ENCODE assay signal across 8 cellular contexts in genomic region chr1:100047235-100047713, GRCh38.
DNase-seq lines count a peak whose midpoint lies in the region; ATAC-seq and TF ChIP-seq lines count a peak whose summit lies in the region.
"Not testable (repeated sequence)": the region's sequence is repeated elsewhere in the genome, so short reads cannot be mapped to it uniquely, and the experiment has no call there.

No MANE protein-coding gene starts in this region.

- not testable (repeated sequence) for H3K4me3 ChIP-seq in CD8-positive, alpha-beta T cell (ENCODE audit: low read depth, low read length); HUES48 (ENCODE audit: low read depth, low read length)
- peak overlapping the region; percentile 68 for H3K4me3 ChIP-seq in OCI-LY3 (ENCODE audit: low read length)

- POLR2A ChIA-PET in CD8-positive, alpha-beta T cell (lab: Charles Lee) = interaction anchor here (1.3 kb wide), 1 partner anchor 9 kb away, joined by 3 read pairs; a partner anchor contains a TSS
- POLR2A ChIA-PET in activated CD4-positive, alpha-beta T cell treated with anti-CD3 and anti-CD28 coated beads for 36 hours (lab: Charles Lee) = interaction anchor here (1.0 kb wide), 1 partner anchor 9 kb away, joined by 3 read pairs; a partner anchor contains a TSS
- POLR2A ChIA-PET in MCF 10A (lab: Yijun Ruan, JAX) = interaction anchor here (0.6 to 3.3 kb wide), 6 partner anchors 9 to 197 kb away, joined by 3 to 34 read pairs (median 6); partner anchors contain the start of gene SLC35A3

- BruUV-seq in MCF 10A (replicated peaks; lab: Mats Ljungman, UMichigan) = not testable (repeated sequence)

- not testable (repeated sequence) for ATAC-seq in CD8-positive, alpha-beta T cell; activated CD4-positive, alpha-beta T cell treated with anti-CD3 and anti-CD28 coated beads for 36 hours; activated T-helper 17 cell treated with anti-CD3 and anti-CD28 coated beads, Interleukin-2, amount 50 U/mL, for 72 hours (replicated peaks); memory B cell (ENCODE audit: low read depth)

- peaks cover 33% of the 10 kb centered on the region for H3K36me3 Mint-ChIP-seq in CD8-positive, alpha-beta T cell
- peaks cover 52% of the 10 kb centered on the region for H3K36me3 Mint-ChIP-seq in activated CD4-positive, alpha-beta T cell treated with anti-CD3 and anti-CD28 coated beads for 36 hours (ENCODE audit: low read depth)
- peaks cover 82% of the 10 kb centered on the region for H3K36me3 Mint-ChIP-seq in activated T-helper 17 cell treated with anti-CD3 and anti-CD28 coated beads, Interleukin-2, amount 50 U/mL, for 72 hours (ENCODE audit: low read depth)
- H3K36me3 Mint-ChIP-seq in MCF 10A (ENCODE audit: insufficient read depth, unreplicated experiment) (peaks cover 20% of the 10 kb centered on the region), memory B cell (peaks cover 12% of the 10 kb centered on the region)
- peaks cover 52% of the 10 kb centered on the region for H3K36me3 Mint-ChIP-seq in stimulated activated naive CD8-positive, alpha-beta T cell treated with anti-CD3 and anti-CD28 coated beads, Interleukin-15, Interleukin-2, amounts not matched to agents 100 ng/mL and 50 ng/mL, for 24 hours (ENCODE audit: low read depth)

- peak overlapping the region; percentile 69 for H3K27ac Mint-ChIP-seq in CD8-positive, alpha-beta T cell
- peak overlapping the region; percentile 91 for H3K27ac Mint-ChIP-seq in activated CD4-positive, alpha-beta T cell treated with anti-CD3 and anti-CD28 coated beads for 36 hours
- peak overlapping the region; percentile 86 for H3K27ac Mint-ChIP-seq in activated T-helper 17 cell treated with anti-CD3 and anti-CD28 coated beads, Interleukin-2, amount 50 U/mL, for 72 hours
- peak overlapping the region; percentile 65 for H3K27ac Mint-ChIP-seq in MCF 10A (ENCODE audit: low read depth, unreplicated experiment)
- H3K27ac Mint-ChIP-seq in memory B cell = peak overlapping the region; percentile 96
- H3K27ac Mint-ChIP-seq in stimulated activated naive CD8-positive, alpha-beta T cell treated with anti-CD3 and anti-CD28 coated beads, Interleukin-15, Interleukin-2, amounts not matched to agents 100 ng/mL and 50 ng/mL, for 24 hours = peak overlapping the region; percentile 94

- H3K36me3 ChIP-seq in CD8-positive, alpha-beta T cell (ENCODE audit: insufficient read depth, low read length); OCI-LY3 (replicated peaks; ENCODE audit: low read depth, low read length): not testable (repeated sequence)
- H3K36me3 ChIP-seq in HUES48 (ENCODE audit: control insufficient read depth, insufficient read depth, low read length) = peaks cover 14% of the 10 kb centered on the region

- H3K79me2 ChIP-seq in OCI-LY3 (ENCODE audit: low read length) = peaks cover 100% of the 10 kb centered on the region

- H3K27me3 ChIP-seq in CD8-positive, alpha-beta T cell (ENCODE audit: insufficient read depth, low read length); HUES48 (ENCODE audit: control insufficient read depth, insufficient read depth, low read length); OCI-LY3 (ENCODE audit: low read depth, low read length): not testable (repeated sequence)

- not testable (repeated sequence) for H3K27ac ChIP-seq in CD8-positive, alpha-beta T cell (ENCODE audit: low read depth, low read length)
- H3K27ac ChIP-seq in HUES48 (ENCODE audit: low read depth, low read length) (peak overlapping the region; percentile 12), OCI-LY3 (ENCODE audit: low read length) (peak overlapping the region; percentile 85)

- H4K20me1 ChIP-seq in OCI-LY3 (ENCODE audit: insufficient read depth, low read length) = peaks cover 44% of the 10 kb centered on the region

- peak overlapping the region; percentile 87 for H3K4me2 ChIP-seq in OCI-LY3 (ENCODE audit: low read length)

- H3K9me3 Mint-ChIP-seq in CD8-positive, alpha-beta T cell; activated CD4-positive, alpha-beta T cell treated with anti-CD3 and anti-CD28 coated beads for 36 hours (ENCODE audit: low read depth); activated T-helper 17 cell treated with anti-CD3 and anti-CD28 coated beads, Interleukin-2, amount 50 U/mL, for 72 hours; MCF 10A (ENCODE audit: unreplicated experiment); memory B cell; stimulated activated naive CD8-positive, alpha-beta T cell treated with anti-CD3 and anti-CD28 coated beads, Interleukin-15, Interleukin-2, amounts not matched to agents 100 ng/mL and 50 ng/mL, for 24 hours: not testable (repeated sequence)

- peaks cover 52% of the 10 kb centered on the region for H3K4me1 ChIP-seq in CD8-positive, alpha-beta T cell (ENCODE audit: insufficient read depth, low read length)
- H3K4me1 ChIP-seq in HUES48 (ENCODE audit: control insufficient read depth, insufficient read depth, low read length) (peaks cover 27% of the 10 kb centered on the region), OCI-LY3 (ENCODE audit: low read length) (peaks cover 54% of the 10 kb centered on the region)

- H3K9ac ChIP-seq in HUES48 (ENCODE audit: low read depth, low read length) = not testable (repeated sequence)
- peak overlapping the region; percentile 59 for H3K9ac ChIP-seq in OCI-LY3 (ENCODE audit: low read length)

- CTCF ChIA-PET in CD8-positive, alpha-beta T cell (lab: Charles Lee) = interaction anchor here (1.2 kb wide), 1 partner anchor 12 kb away, joined by 3 read pairs; no protein-coding TSS in a partner anchor
- CTCF ChIA-PET in activated CD4-positive, alpha-beta T cell treated with anti-CD3 and anti-CD28 coated beads for 36 hours (lab: Charles Lee); MCF 10A (lab: Yijun Ruan, JAX): not testable (repeated sequence)

- not testable (repeated sequence) for H3K9me3 ChIP-seq in CD8-positive, alpha-beta T cell (ENCODE audit: low read length); HUES48 (ENCODE audit: control insufficient read depth, insufficient read depth, low read length); OCI-LY3 (ENCODE audit: insufficient read depth, low read length)

- H2AFZ ChIP-seq in OCI-LY3 (ENCODE audit: low read depth, low read length) = not testable (repeated sequence)

- H3K27me3 Mint-ChIP-seq in CD8-positive, alpha-beta T cell (ENCODE audit: low read depth); activated CD4-positive, alpha-beta T cell treated with anti-CD3 and anti-CD28 coated beads for 36 hours; activated T-helper 17 cell treated with anti-CD3 and anti-CD28 coated beads, Interleukin-2, amount 50 U/mL, for 72 hours; MCF 10A (ENCODE audit: insufficient read depth, unreplicated experiment); memory B cell; stimulated activated naive CD8-positive, alpha-beta T cell treated with anti-CD3 and anti-CD28 coated beads, Interleukin-15, Interleukin-2, amounts not matched to agents 100 ng/mL and 50 ng/mL, for 24 hours: not testable (repeated sequence)

- peak overlapping the region; percentile 38 for H3K4me3 Mint-ChIP-seq in CD8-positive, alpha-beta T cell
- H3K4me3 Mint-ChIP-seq in activated CD4-positive, alpha-beta T cell treated with anti-CD3 and anti-CD28 coated beads for 36 hours = peak overlapping the region; percentile 62
- H3K4me3 Mint-ChIP-seq in activated T-helper 17 cell treated with anti-CD3 and anti-CD28 coated beads, Interleukin-2, amount 50 U/mL, for 72 hours = peak overlapping the region; percentile 76
- H3K4me3 Mint-ChIP-seq in MCF 10A (ENCODE audit: unreplicated experiment) (peak overlapping the region; percentile 17), memory B cell (peak overlapping the region; percentile 83)
- peak overlapping the region; percentile 78 for H3K4me3 Mint-ChIP-seq in stimulated activated naive CD8-positive, alpha-beta T cell treated with anti-CD3 and anti-CD28 coated beads, Interleukin-15, Interleukin-2, amounts not matched to agents 100 ng/mL and 50 ng/mL, for 24 hours

- intact Hi-C loops in CD8-positive, alpha-beta T cell (cut with DNase I, micrococcal nuclease) = loop anchor here in 1 of 2 experiments (10.0 kb wide), 1 partner anchor 1172 kb away; no protein-coding TSS in a partner anchor
- intact Hi-C loops in activated CD4-positive, alpha-beta T cell treated with anti-CD3 and anti-CD28 coated beads for 36 hours (cut with DNase I, micrococcal nuclease) = loop anchor here in 1 of 2 experiments (1.0 kb wide), 1 partner anchor 8 kb away; no protein-coding TSS in a partner anchor
- intact Hi-C loops in MCF 10A (cut with micrococcal nuclease) = not testable (repeated sequence)

- peaks cover 75% of the 10 kb centered on the region for H3K4me1 Mint-ChIP-seq in CD8-positive, alpha-beta T cell (ENCODE audit: low read depth)
- peaks cover 81% of the 10 kb centered on the region for H3K4me1 Mint-ChIP-seq in activated CD4-positive, alpha-beta T cell treated with anti-CD3 and anti-CD28 coated beads for 36 hours
- peaks cover 52% of the 10 kb centered on the region for H3K4me1 Mint-ChIP-seq in activated T-helper 17 cell treated with anti-CD3 and anti-CD28 coated beads, Interleukin-2, amount 50 U/mL, for 72 hours
- H3K4me1 Mint-ChIP-seq in MCF 10A (ENCODE audit: insufficient read depth, unreplicated experiment) (peaks cover 33% of the 10 kb centered on the region), memory B cell (peaks cover 42% of the 10 kb centered on the region)
- peaks cover 89% of the 10 kb centered on the region for H3K4me1 Mint-ChIP-seq in stimulated activated naive CD8-positive, alpha-beta T cell treated with anti-CD3 and anti-CD28 coated beads, Interleukin-15, Interleukin-2, amounts not matched to agents 100 ng/mL and 50 ng/mL, for 24 hours (ENCODE audit: low read depth)

- not testable (repeated sequence) for TF ChIP-seq CTCF in CD8-positive, alpha-beta T cell (IDR thresholded peaks at IDR 0.05); OCI-LY3 (IDR thresholded peaks at IDR 0.05; ENCODE audit: low read depth, low read length); MCF 10A (IDR thresholded peaks at IDR 0.05; ENCODE audit: unreplicated experiment)

- not testable (repeated sequence) for DNase-seq in CD8-positive, alpha-beta T cell; activated CD4-positive, alpha-beta T cell treated with anti-CD3 and anti-CD28 coated beads for 36 hours; memory B cell (ENCODE audit: low spot score in 2 of 2)
- peak; percentile 30 for DNase-seq in MCF 10A (ENCODE audit: unreplicated experiment)

Comparison
In these comparisons a context has a peak if more than half of its experiments do, and no peak if none do; other contexts are left out.
1. H3K4me3 Mint-ChIP-seq: peak in every context shown above with its lines; median percentile 83 in memory B cell; 78 in stimulated activated naive CD8-positive, alpha-beta T cell treated with anti-CD3 and anti-CD28 coated beads, Interleukin-15, Interleukin-2, amounts not matched to agents 100 ng/mL and 50 ng/mL, for 24 hours; 76 in activated T-helper 17 cell treated with anti-CD3 and anti-CD28 coated beads, Interleukin-2, amount 50 U/mL, for 72 hours; 62 in activated CD4-positive, alpha-beta T cell treated with anti-CD3 and anti-CD28 coated beads for 36 hours; 38 in CD8-positive, alpha-beta T cell; 17 in MCF 10A.